In genomic region chr12:113115455-113116126, GRCh38 we compare ENCODE assay signal across 20 cellular contexts. TPM values are rescaled to one million over a fixed set of nuclear protein-coding genes. Genes with fewer than 3 reads are reported as not detected.
DNase-seq lines count a peak whose midpoint lies in the region; ATAC-seq and TF ChIP-seq lines count a peak whose summit lies in the region.
"Had no signal": no experiment of that assay in that cellular context is flagged by ENCODE, and none has a peak within 500 bp of the region (broad histone marks: within the 10 kb centered on the region; RNA-seq: fewer than 3 reads in every experiment).

No MANE protein-coding gene starts in this region.

- H3K27ac ChIP-seq in right atrium auricular region = no peak overlapping the region
- peak overlapping the region in 4 of 5 donors; percentile 1 to 60 (median 52) for H3K27ac ChIP-seq in adrenal gland
- H3K27ac ChIP-seq in osteoblast (ENCODE audit: low read depth, low read length) = no peak overlapping the region
- H3K27ac ChIP-seq: A549; BLaER1 treated with 17β-estradiol and CSF1 and Interleukin-3, amounts not matched to agents 10 nM and 100 nM; GM23248 had no signal

- no peaks in the 10 kb centered on the region for H4K20me1 ChIP-seq in osteoblast (ENCODE audit: insufficient read depth, low read length)

- WGBS in adrenal gland, 4 donors = 51 to 77% (median 56%) methylated on average over 9 to 22 of the region's 22 CpGs

- DNase-seq in Right ventricle myocardium superior (peak; percentile 26), right atrium auricular region (ENCODE audit: low spot score) (no peak), adrenal gland (peak in 4 of 7 donors; percentile 46 to 61 (median 50)), osteoblast (ENCODE audit: insufficient read length, low spot score, missing footprints) (peak; percentile 36), NCI-H2107 treated with DMSO at 0.1 percent for 48 hours (lab: John Stamatoyannopoulos, UW; ENCODE audit: unreplicated experiment) (no peak)
- no peak for DNase-seq in stimulated activated naive CD4-positive, alpha-beta T cell (lab: John Stamatoyannopoulos, UW)
- DNase-seq: 8988T; ACHN; AML-193; BE2C; CD4-positive, alpha-beta T cell; CD8-positive, alpha-beta memory T cell; DMS 273 treated with DMSO at 0.1 percent for 48 hours; DND-41; GM23248; HCEC 1CT had no signal

- H2AFZ ChIP-seq in osteoblast (ENCODE audit: low read length) = no peak overlapping the region
- H2AFZ ChIP-seq: GM23248 had no signal

- no peak overlapping the region for H3K4me2 ChIP-seq in osteoblast (ENCODE audit: insufficient read depth, low read length)
- H3K4me2 ChIP-seq: A549; BLaER1 treated with 17β-estradiol and CSF1 and Interleukin-3, amounts not matched to agents 10 nM and 100 nM had no signal

- no peaks in the 10 kb centered on the region for H3K9me3 ChIP-seq in right atrium auricular region
- no peaks in the 10 kb centered on the region for H3K9me3 ChIP-seq in adrenal gland (replicated peaks in 1 of 3)
- no peaks in the 10 kb centered on the region for H3K9me3 ChIP-seq in osteoblast (ENCODE audit: low read depth, low read length)
- H3K9me3 ChIP-seq: A549; BE2C; BLaER1 treated with 17β-estradiol and CSF1 and Interleukin-3, amounts not matched to agents 10 nM and 100 nM had no signal

- no peak for TF ChIP-seq CTCF in right atrium auricular region (IDR thresholded peaks at IDR 0.05)
- TF ChIP-seq CTCF in adrenal gland (IDR thresholded peaks at IDR 0.05) = no peak
- no peak for TF ChIP-seq CTCF in osteoblast (IDR thresholded peaks at IDR 0.05; ENCODE audit: extremely low read depth, low read depth, low read length)

- intact Hi-C loops in Right ventricle myocardium superior (cut with DNase I) (no loop called here), adrenal gland (cut with DNase I) (no loop called here)

- no peak for TF ChIP-seq POLR2A in adrenal gland (IDR thresholded peaks at IDR 0.05)

- no peaks in the 10 kb centered on the region for H3K36me3 ChIP-seq in right atrium auricular region
- no peaks in the 10 kb centered on the region for H3K36me3 ChIP-seq in adrenal gland (replicated peaks in 1 of 2)
- H3K36me3 ChIP-seq in osteoblast (ENCODE audit: insufficient read depth, low read length) = no peaks in the 10 kb centered on the region
- H3K36me3 ChIP-seq: BE2C had no signal

- H3K4me1 ChIP-seq in right atrium auricular region (no peaks in the 10 kb centered on the region), adrenal gland (replicated peaks in 1 of 2) (peaks cover 8 to 9% of the 10 kb centered on the region in 2 donors), osteoblast (ENCODE audit: insufficient read depth, low read length) (no peaks in the 10 kb centered on the region)
- H3K4me1 ChIP-seq: A549; BE2C; BLaER1 treated with 17β-estradiol and CSF1 and Interleukin-3, amounts not matched to agents 10 nM and 100 nM had no signal

- ATAC-seq in Right ventricle myocardium superior (ENCODE audit: poor library complexity) = no peak

- H3K4me3 ChIP-seq in right atrium auricular region = no peak overlapping the region
- H3K4me3 ChIP-seq in adrenal gland = no peak overlapping the region
- H3K4me3 ChIP-seq in osteoblast (ENCODE audit: insufficient read depth, low read length) = no peak overlapping the region
- H3K4me3 ChIP-seq: A549; BLaER1 treated with 17β-estradiol and CSF1 and Interleukin-3, amounts not matched to agents 10 nM and 100 nM; GM23248 had no signal

- no peaks in the 10 kb centered on the region for H3K79me2 ChIP-seq in osteoblast (ENCODE audit: insufficient read depth, low read length)

- H3K27me3 ChIP-seq in right atrium auricular region = no peaks in the 10 kb centered on the region
- H3K27me3 ChIP-seq in adrenal gland = no peaks in the 10 kb centered on the region
- H3K27me3 ChIP-seq in osteoblast (ENCODE audit: insufficient read depth, low read length) = peaks cover 6% of the 10 kb centered on the region
- H3K27me3 ChIP-seq: BE2C; BLaER1 treated with 17β-estradiol and CSF1 and Interleukin-3, amounts not matched to agents 10 nM and 100 nM had no signal

RNA-seq across cellular contexts. Expression of gene RASAL1, which starts 20.0 kb away (rescaled TPM):
- not detected for total RNA-seq in Right ventricle myocardium superior
- not detected for total RNA-seq in right atrium auricular region
- total RNA-seq in adrenal gland = 10 to 100 TPM; 22.6 to 90.4 (median 43.3) TPM
- 10 to 100 TPM; 38.9 to 54.2 (median 40.7) TPM for polyA plus RNA-seq in adrenal gland
- total RNA-seq in osteoblast = not detected in 2 replicates
- total RNA-seq: GM23248 had no signal
- polyA plus RNA-seq: CD14-positive monocyte, GM23248 had no signal

RNA-seq across cellular contexts. Expression of gene CFAP73, which starts 33.9 kb away (rescaled TPM):
- total RNA-seq in Right ventricle myocardium superior (not detected), right atrium auricular region (not detected), adrenal gland (under 1 TPM in 2 of 8 donors, not detected in 6; 0.14 to 0.28 TPM), osteoblast (not detected in 2 replicates)
- polyA plus RNA-seq in adrenal gland = under 1 TPM in 2 of 3 donors, not detected in 1; 0.24 to 0.57 TPM
- total RNA-seq: GM23248, H7 had no signal
- polyA plus RNA-seq: CD8-positive, alpha-beta memory T cell; GM23248 had no signal

RNA-seq across cellular contexts. Expression of gene DTX1, which starts 59.1 kb away (rescaled TPM):
- total RNA-seq in Right ventricle myocardium superior (1.6 TPM), right atrium auricular region (1 to 10 TPM; 1.2 to 4.0 TPM), adrenal gland (10 to 100 TPM in 3 of 8 donors, 1 to 10 TPM in 5; 4.3 to 20.0 (median 7.7) TPM), osteoblast (under 0.01 TPM in 2 replicates)
- polyA plus RNA-seq in adrenal gland = 1 to 10 TPM; 2.8 to 8.4 (median 4.7) TPM
- total RNA-seq: GM23248 had no signal
- polyA plus RNA-seq: GM23248 had no signal

Comparison
In these comparisons a context has a peak if more than half of its experiments do, and no peak if none do; other contexts are left out.
1. DNase-seq: peak in Right ventricle myocardium superior (single experiment), adrenal gland (4 of 7) and osteoblast (single experiment); none in right atrium auricular region (single experiment), stimulated activated naive CD4-positive, alpha-beta T cell (0 of 6) and NCI-H2107 treated with DMSO at 0.1 percent for 48 hours (single experiment).
2. H3K27ac ChIP-seq: peak in adrenal gland (4 of 5); none in right atrium auricular region (0 of 2) and osteoblast (single experiment).
3. RNA of gene RASAL1, which starts 20.0 kb away (total RNA-seq): 22.6 to 90.4 TPM in adrenal gland; not detected in Right ventricle myocardium superior (single experiment), not detected in right atrium auricular region and not detected in osteoblast; every median in the first group is over 10 times any median in the second.